In genomic region chr1:82604524-82604923, GRCh38 we compare ENCODE assay signal across 20 cellular contexts.
DNase-seq lines count a peak whose midpoint lies in the region; ATAC-seq and TF ChIP-seq lines count a peak whose summit lies in the region.
"Had no signal": no experiment of that assay in that cellular context is flagged by ENCODE, and none has a peak within 500 bp of the region (broad histone marks: within the 10 kb centered on the region; RNA-seq: fewer than 3 reads in every experiment).

No MANE protein-coding gene starts in this region.

- no peak overlapping the region for H3K4me3 Mint-ChIP-seq in type B pancreatic cell
- H3K4me3 Mint-ChIP-seq: activated naive CD8-positive, alpha-beta T cell treated with anti-CD3 and anti-CD28 coated beads for 36 hours; activated T-cell treated with anti-CD3 and anti-CD28 coated beads, Interleukin-2, amount 50 U/mL, for 4 hours; natural killer cell treated with Interleukin-12 subunit alpha and Interleukin-12 subunit beta and Interleukin-15 and Interleukin-18, amount 100 ng/mL, for 72 hours had no signal

- no peaks in the 10 kb centered on the region for H3K27me3 Mint-ChIP-seq in type B pancreatic cell
- H3K27me3 Mint-ChIP-seq: activated naive CD8-positive, alpha-beta T cell treated with anti-CD3 and anti-CD28 coated beads for 36 hours; natural killer cell treated with Interleukin-12 subunit alpha and Interleukin-12 subunit beta and Interleukin-15 and Interleukin-18, amount 100 ng/mL, for 72 hours had no signal

- no peaks in the 10 kb centered on the region for H3K4me1 Mint-ChIP-seq in type B pancreatic cell (ENCODE audit: unreplicated experiment)
- H3K4me1 Mint-ChIP-seq: activated naive CD8-positive, alpha-beta T cell treated with anti-CD3 and anti-CD28 coated beads for 36 hours had no signal

- H3K36me3 Mint-ChIP-seq in type B pancreatic cell: no peaks in the 10 kb centered on the region
- H3K36me3 Mint-ChIP-seq: activated naive CD8-positive, alpha-beta T cell treated with anti-CD3 and anti-CD28 coated beads for 36 hours; natural killer cell treated with Interleukin-12 subunit alpha and Interleukin-12 subunit beta and Interleukin-15 and Interleukin-18, amount 100 ng/mL, for 72 hours had no signal

- TF ChIP-seq CTCF in VCaP (conservative IDR thresholded peaks at IDR 0.05): peak; percentile 87
- TF ChIP-seq CTCF in type B pancreatic cell (conservative IDR thresholded peaks at IDR 0.05): peak; percentile 31

- no peak overlapping the region for H3K27ac ChIP-seq in VCaP
- H3K27ac ChIP-seq: BLaER1 treated with 17β-estradiol and CSF1 and Interleukin-3, amounts not matched to agents 10 nM and 100 nM; GM23248; SK-N-MC; testis had no signal

- no peaks in the 10 kb centered on the region for H3K9me3 Mint-ChIP-seq in type B pancreatic cell
- H3K9me3 Mint-ChIP-seq: activated naive CD8-positive, alpha-beta T cell treated with anti-CD3 and anti-CD28 coated beads for 36 hours; activated T-cell treated with anti-CD3 and anti-CD28 coated beads, Interleukin-2, amount 50 U/mL, for 4 hours had no signal

- H3K27ac Mint-ChIP-seq in type B pancreatic cell: no peak overlapping the region
- H3K27ac Mint-ChIP-seq: activated naive CD8-positive, alpha-beta T cell treated with anti-CD3 and anti-CD28 coated beads for 36 hours; natural killer cell treated with Interleukin-12 subunit alpha and Interleukin-12 subunit beta and Interleukin-15 and Interleukin-18, amount 100 ng/mL, for 72 hours had no signal

- no peak for ATAC-seq in HG03354 (IDR thresholded peaks at IDR 0.05; ENCODE audit: poor library complexity, severe bottlenecking, unreplicated experiment)
- ATAC-seq: activated T-cell treated with anti-CD3 and anti-CD28 coated beads, Interleukin-2, amount 50 U/mL, for 4 hours; natural killer cell treated with Interleukin-12 subunit alpha and Interleukin-12 subunit beta and Interleukin-15 and Interleukin-18, amount 100 ng/mL, for 72 hours had no signal

- DNase-seq in NCI-H748 (lab: John Stamatoyannopoulos, UW; ENCODE audit: unreplicated experiment) (peak; percentile 6), NCI-H748 treated with DMSO at 0.1 percent for 48 hours (lab: John Stamatoyannopoulos, UW) (no peak), iPS-NIHi11 (ENCODE audit: low spot score) (peak; percentile 23), type B pancreatic cell (ENCODE audit: extremely low spot score, unreplicated experiment) (no peak), COR-L47 (lab: John Stamatoyannopoulos, UW) (no peak)
- DNase-seq in NK-92 treated with Interleukin-12 subunit alpha and Interleukin-12 subunit beta, amount 100 ng/mL, for 24 hours (lab: John Stamatoyannopoulos, UW): no peak
- DNase-seq: 8988T; activated CD4-positive, alpha-beta T cell treated with anti-CD3 and anti-CD28 coated beads, Interleukin-2, amount 50 U/mL, for 48 hours; activated naive CD8-positive, alpha-beta T cell treated with anti-CD3 and anti-CD28 coated beads for 36 hours; activated T-cell treated with anti-CD3 and anti-CD28 coated beads, Interleukin-2, amount 50 U/mL, for 4 hours; DMS79 treated with DMSO at 0.1 percent for 48 hours; effector CD4-positive, alpha-beta T cell; GM23248; stimulated activated CD4-positive, alpha-beta T cell treated with anti-CD3 and anti-CD28 coated beads, Interleukin-2, amount 100 ng/mL, for 48 hours; testis had no signal

Comparison
In these comparisons a context has a peak if more than half of its experiments do, and no peak if none do; other contexts are left out.
1. DNase-seq: peak in NCI-H748 (single experiment) and iPS-NIHi11 (single experiment); none in NCI-H748 treated with DMSO at 0.1 percent for 48 hours (single experiment), type B pancreatic cell (single experiment), COR-L47 (single experiment) and NK-92 treated with Interleukin-12 subunit alpha and Interleukin-12 subunit beta, amount 100 ng/mL, for 24 hours (single experiment).